9 cellular contexts compared by ENCODE assay signal in genomic region chr2:85435986-85436835, GRCh38. TPM values are rescaled to one million over a fixed set of nuclear protein-coding genes. Genes with fewer than 3 reads are reported as not detected.
DNase-seq lines count a peak whose midpoint lies in the region; ATAC-seq and TF ChIP-seq lines count a peak whose summit lies in the region.
"Had no signal": no experiment of that assay in that cellular context is flagged by ENCODE, and none has a peak within 500 bp of the region (broad histone marks: within the 10 kb centered on the region; RNA-seq: fewer than 3 reads in every experiment).

No MANE protein-coding gene starts in this region.

- no peaks in the 10 kb centered on the region for H3K79me2 ChIP-seq in parathyroid adenoma

- no peaks in the 10 kb centered on the region for H3K36me3 Mint-ChIP-seq in CD4-positive, CD25-positive, alpha-beta regulatory T cell
- no peaks in the 10 kb centered on the region for H3K36me3 Mint-ChIP-seq in dendritic cell treated with granulocyte-macrophage colony-stimulating factor and Interleukin-4, amounts not matched to agents 40 ng/mL and 50 ng/mL, for 4 days (ENCODE audit: low read depth)

- peaks cover 33% of the 10 kb centered on the region for H3K4me1 ChIP-seq in CD4-positive, CD25-positive, alpha-beta regulatory T cell (ENCODE audit: control insufficient read depth, insufficient read depth, low read length, poor library complexity, severe bottlenecking)
- peaks cover 56% of the 10 kb centered on the region for H3K4me1 ChIP-seq in parathyroid adenoma

- H2AFZ ChIP-seq in parathyroid adenoma: no peak overlapping the region

- TF ChIP-seq CTCF in parathyroid adenoma (IDR thresholded peaks at IDR 0.05): no peak

- H3K27ac ChIP-seq in CD4-positive, CD25-positive, alpha-beta regulatory T cell (ENCODE audit: insufficient read depth, low read length, poor library complexity, severe bottlenecking): peak overlapping the region; percentile 94
- peak overlapping the region; percentile 76 for H3K27ac ChIP-seq in parathyroid adenoma

- no peaks in the 10 kb centered on the region for H3K27me3 ChIP-seq in CD4-positive, CD25-positive, alpha-beta regulatory T cell (ENCODE audit: control insufficient read depth, insufficient read depth, low read length)
- no peaks in the 10 kb centered on the region for H3K27me3 ChIP-seq in parathyroid adenoma (ENCODE audit: control insufficient read depth, insufficient read depth, low read length)

- DNase-seq in CD4-positive, CD25-positive, alpha-beta regulatory T cell: no peak
- peak; percentile 46 for DNase-seq in LHCN-M2 (ENCODE audit: low read depth)
- no peak for DNase-seq in retina
- no peak for DNase-seq in DMS153 (lab: John Stamatoyannopoulos, UW)
- DNase-seq in NCI-H146 (lab: John Stamatoyannopoulos, UW): no peak

- no peak overlapping the region for H3K9ac ChIP-seq in parathyroid adenoma

- no peaks in the 10 kb centered on the region for H3K9me3 ChIP-seq in CD4-positive, CD25-positive, alpha-beta regulatory T cell (ENCODE audit: control insufficient read depth in 2 of 2, low read length in 2 of 2)
- H3K9me3 ChIP-seq in parathyroid adenoma (ENCODE audit: control insufficient read depth, low read length): no peaks in the 10 kb centered on the region

- no peak for ATAC-seq in CD4-positive, CD25-positive, alpha-beta regulatory T cell (ENCODE audit: low read depth in 2 of 2)
- no peak for ATAC-seq in HG03571 (IDR thresholded peaks at IDR 0.05; ENCODE audit: unreplicated experiment)

- H3K4me1 Mint-ChIP-seq in CD4-positive, CD25-positive, alpha-beta regulatory T cell: peaks cover 5 to 45% (median 24%) of the 10 kb centered on the region in 4 donors
- peaks cover 60% of the 10 kb centered on the region for H3K4me1 Mint-ChIP-seq in dendritic cell treated with granulocyte-macrophage colony-stimulating factor and Interleukin-4, amounts not matched to agents 40 ng/mL and 50 ng/mL, for 4 days (ENCODE audit: low read depth)

- no peak overlapping the region for H3K4me2 ChIP-seq in parathyroid adenoma (ENCODE audit: low read length)

- H3K27ac Mint-ChIP-seq in CD4-positive, CD25-positive, alpha-beta regulatory T cell: peak overlapping the region; percentile 56 to 98 (median 92)
- peak overlapping the region; percentile 98 for H3K27ac Mint-ChIP-seq in dendritic cell treated with granulocyte-macrophage colony-stimulating factor and Interleukin-4, amounts not matched to agents 40 ng/mL and 50 ng/mL, for 4 days

- peaks cover 4% of the 10 kb centered on the region for H3K27me3 Mint-ChIP-seq in CD4-positive, CD25-positive, alpha-beta regulatory T cell
- H3K27me3 Mint-ChIP-seq in dendritic cell treated with granulocyte-macrophage colony-stimulating factor and Interleukin-4, amounts not matched to agents 40 ng/mL and 50 ng/mL, for 4 days: no peaks in the 10 kb centered on the region

- H3K36me3 ChIP-seq in CD4-positive, CD25-positive, alpha-beta regulatory T cell (ENCODE audit: control insufficient read depth, insufficient read depth, low read length): no peaks in the 10 kb centered on the region
- H3K36me3 ChIP-seq in parathyroid adenoma (ENCODE audit: control insufficient read depth, insufficient read depth, low read length): no peaks in the 10 kb centered on the region

- H3K4me3 ChIP-seq in CD4-positive, CD25-positive, alpha-beta regulatory T cell (ENCODE audit: low read depth, low read length): no peak overlapping the region
- no peak overlapping the region for H3K4me3 ChIP-seq in parathyroid adenoma (ENCODE audit: low read depth, low read length)

- peak overlapping the region; percentile 87 to 96 (median 92) for H3K4me3 Mint-ChIP-seq in CD4-positive, CD25-positive, alpha-beta regulatory T cell
- H3K4me3 Mint-ChIP-seq in dendritic cell treated with granulocyte-macrophage colony-stimulating factor and Interleukin-4, amounts not matched to agents 40 ng/mL and 50 ng/mL, for 4 days: no peak overlapping the region

- intact Hi-C loops in dendritic cell treated with granulocyte-macrophage colony-stimulating factor and Interleukin-4, amounts not matched to agents 40 ng/mL and 50 ng/mL, for 4 days (cut with micrococcal nuclease): no loop called here

- H3K9me3 Mint-ChIP-seq in CD4-positive, CD25-positive, alpha-beta regulatory T cell: peaks cover 0 to 2% (median 0%) of the 10 kb centered on the region in 7 donors
- no peaks in the 10 kb centered on the region for H3K9me3 Mint-ChIP-seq in dendritic cell treated with granulocyte-macrophage colony-stimulating factor and Interleukin-4, amounts not matched to agents 40 ng/mL and 50 ng/mL, for 4 days

RNA-seq across cellular contexts. Expression of gene SH2D6, which starts 17.7 kb away (rescaled TPM):
- total RNA-seq in CD4-positive, CD25-positive, alpha-beta regulatory T cell: 0.25 TPM
- polyA plus RNA-seq in CD4-positive, CD25-positive, alpha-beta regulatory T cell: not detected
- total RNA-seq in LHCN-M2 (2014; rRNA removed): 5.9 and 8.0 TPM in 2 replicates
- 6.4 TPM for polyA plus RNA-seq in LHCN-M2 (2012)
- total RNA-seq: RPMI7951 had no signal

RNA-seq across cellular contexts. Expression of gene CAPG, which starts 26.0 kb away (rescaled TPM):
- 44.5 TPM for total RNA-seq in CD4-positive, CD25-positive, alpha-beta regulatory T cell
- polyA plus RNA-seq in CD4-positive, CD25-positive, alpha-beta regulatory T cell: 10 to 100 TPM; 19.9 to 74.7 (median 44.6) TPM
- total RNA-seq in LHCN-M2 (2014; rRNA removed): 156 and 172 TPM in 2 replicates
- polyA plus RNA-seq in LHCN-M2 (2012): 118 TPM
